28 cellular contexts compared by ENCODE assay signal in genomic region chr2:143071185-143071876, GRCh38. TPM values are rescaled to one million over a fixed set of nuclear protein-coding genes. Genes with fewer than 3 reads are reported as not detected.
DNase-seq lines count a peak whose midpoint lies in the region; ATAC-seq and TF ChIP-seq lines count a peak whose summit lies in the region.
"Had no signal": no experiment of that assay in that cellular context is flagged by ENCODE, and none has a peak within 500 bp of the region (broad histone marks: within the 10 kb centered on the region; RNA-seq: fewer than 3 reads in every experiment).

No MANE protein-coding gene starts in this region.

- TF ChIP-seq CTCF in PC-3 (conservative IDR thresholded peaks at IDR 0.05; ENCODE audit: low read depth, low read length): no peak
- no peak for TF ChIP-seq CTCF in epithelial cell of esophagus (IDR thresholded peaks at IDR 0.05; ENCODE audit: insufficient read depth, low read depth, low read length, missing control alignments)
- no peak for TF ChIP-seq CTCF in neutrophil (IDR thresholded peaks at IDR 0.05)
- no peak for TF ChIP-seq CTCF in suprapubic skin (IDR thresholded peaks at IDR 0.05)

- in situ Hi-C loops in Caki2 (cut with HindIII; ENCODE audit: low pct_unique_long_range_greater_than_20kb, low sequenced_read_pairs): no loop called here

- no peak overlapping the region for H3K4me3 ChIP-seq in PC-3 (ENCODE audit: low read length)
- H3K4me3 ChIP-seq in epithelial cell of esophagus (ENCODE audit: low read length): no peak overlapping the region
- peak overlapping the region; percentile 33 to 71 for H3K4me3 ChIP-seq in neutrophil (ENCODE audit: low read depth in 1 of 2, low read length in 1 of 2)
- no peak overlapping the region for H3K4me3 ChIP-seq in suprapubic skin
- H3K4me3 ChIP-seq in SJCRH30: no peak overlapping the region
- H3K4me3 ChIP-seq: A549, cardiac muscle cell, esophagus squamous epithelium, heart right ventricle, lung had no signal

- H3K79me2 ChIP-seq in PC-3 (ENCODE audit: low read length): no peaks in the 10 kb centered on the region

- intact Hi-C loops in PC-3 (cut with micrococcal nuclease): no loop called here

- no peaks in the 10 kb centered on the region for H3K27me3 ChIP-seq in PC-3 (ENCODE audit: low read length)
- no peaks in the 10 kb centered on the region for H3K27me3 ChIP-seq in neutrophil
- no peaks in the 10 kb centered on the region for H3K27me3 ChIP-seq in suprapubic skin
- H3K27me3 ChIP-seq in SJCRH30: no peaks in the 10 kb centered on the region
- H3K27me3 ChIP-seq: cardiac muscle cell, esophagus squamous epithelium, heart right ventricle had no signal

- no peaks in the 10 kb centered on the region for H3K4me1 ChIP-seq in PC-3 (ENCODE audit: insufficient read depth, low read length)
- peaks cover 73 to 74% of the 10 kb centered on the region in 2 experiments for H3K4me1 ChIP-seq in neutrophil (ENCODE audit: control insufficient read depth in 1 of 2, insufficient read depth in 1 of 2, low read depth in 1 of 2, low read length in 1 of 2)
- no peaks in the 10 kb centered on the region for H3K4me1 ChIP-seq in suprapubic skin
- no peaks in the 10 kb centered on the region for H3K4me1 ChIP-seq in SJCRH30
- H3K4me1 ChIP-seq: A549, esophagus squamous epithelium had no signal

- CTCF ChIA-PET in PC-3 (lab: Charles Lee): no interaction called here

- TF ChIP-seq POLR2A in suprapubic skin (IDR thresholded peaks at IDR 0.05): no peak

- no peaks in the 10 kb centered on the region for H3K36me3 ChIP-seq in PC-3 (ENCODE audit: low read depth, low read length)
- no peaks in the 10 kb centered on the region for H3K36me3 ChIP-seq in neutrophil
- no peaks in the 10 kb centered on the region for H3K36me3 ChIP-seq in suprapubic skin
- no peaks in the 10 kb centered on the region for H3K36me3 ChIP-seq in SJCRH30
- H3K36me3 ChIP-seq: cardiac muscle cell, esophagus squamous epithelium, heart right ventricle, WERI-Rb-1 had no signal

- H2AFZ ChIP-seq in PC-3 (ENCODE audit: low read length): no peak overlapping the region

- H4K20me1 ChIP-seq in PC-3 (ENCODE audit: low read length): no peaks in the 10 kb centered on the region

- H3F3A ChIP-seq in PC-3 (ENCODE audit: low read length, unreplicated experiment): no peaks in the 10 kb centered on the region

- BruUV-seq in PC-3 (replicated peaks; lab: Mats Ljungman, UMichigan): no TSS peak

- 86% methylated on average over 4 of the region's 4 CpGs for WGBS in suprapubic skin

- POLR2A ChIA-PET in PC-3 (lab: Charles Lee; ENCODE audit: unreplicated experiment): no interaction called here

- H3K9ac ChIP-seq in PC-3 (ENCODE audit: low read length): no peak overlapping the region

- DNase-seq in Caki2 (ENCODE audit: low read depth): peak; percentile 86
- peak; percentile 53 for DNase-seq in PC-3
- peak; percentile 94 for DNase-seq in epithelial cell of esophagus (ENCODE audit: low read depth)
- DNase-seq in suprapubic skin (ENCODE audit: low spot score in 2 of 2): no peak
- DNase-seq in NCI-H82 (lab: John Stamatoyannopoulos, UW): no peak
- no peak for DNase-seq in SJCRH30
- DNase-seq: activated CD4-positive, alpha-beta T cell treated with anti-CD3 and anti-CD28 coated beads for 48 hours; activated CD8-positive, alpha-beta memory T cell treated with anti-CD3 and anti-CD28 coated beads for 24 hours; activated T-cell treated with anti-CD3 and anti-CD28 coated beads for 4 hours; CD4-positive, alpha-beta T cell; cortex of kidney; effector memory CD8-positive, alpha-beta T cell; esophagus squamous epithelium; foreskin melanocyte; heart right ventricle; NCI-H1436 treated with DMSO at 0.1 percent for 48 hours; NCI-H226; NCI-H526 treated with DMSO at 0.1 percent for 48 hours; stimulated activated naive CD4-positive, alpha-beta T cell; T-helper 9 cell; WERI-Rb-1 had no signal

- ATAC-seq in PC-3 (peak; percentile 59), HG02981 (IDR thresholded peaks at IDR 0.05; ENCODE audit: unreplicated experiment) (no peak)
- ATAC-seq: effector memory CD8-positive, alpha-beta T cell; heart right ventricle; Panc1 had no signal

- H3K9me2 ChIP-seq in PC-3 (replicated peaks; ENCODE audit: low read length): no peaks in the 10 kb centered on the region

- H3K27ac ChIP-seq in PC-3 (ENCODE audit: low read length) (no peak overlapping the region), neutrophil (peak overlapping the region; percentile 97), suprapubic skin (no peak overlapping the region), SJCRH30 (no peak overlapping the region)
- H3K27ac ChIP-seq: A549, cardiac muscle cell, esophagus squamous epithelium, WERI-Rb-1 had no signal

- TF ChIP-seq EP300 in suprapubic skin (IDR thresholded peaks at IDR 0.05): no peak

- no peak overlapping the region for H3K4me2 ChIP-seq in PC-3 (ENCODE audit: low read length)
- H3K4me2 ChIP-seq: A549 had no signal

- H3K9me3 ChIP-seq in PC-3 (ENCODE audit: low read length) (no peaks in the 10 kb centered on the region), neutrophil (no peaks in the 10 kb centered on the region), suprapubic skin (peaks cover 13% of the 10 kb centered on the region), SJCRH30 (replicated peaks) (no peaks in the 10 kb centered on the region)
- H3K9me3 ChIP-seq: esophagus squamous epithelium had no signal

RNA-seq across cellular contexts. Expression of gene ARHGAP15, which starts 57.9 kb away (rescaled TPM):
- total RNA-seq in Caki2 (2014; rRNA removed; shearing (Covaris generic); ENCODE audit: low replicate concordance): not detected in 2 replicates
- not detected in 2 replicates for total RNA-seq in PC-3 (2014; rRNA removed)
- 1 to 10 TPM; 1.2 to 6.0 (median 3.4) TPM for total RNA-seq in suprapubic skin
- total RNA-seq in SJCRH30 (2014; rRNA removed; shearing (Covaris generic)): 0.25 and 0.26 TPM in 2 replicates
- total RNA-seq: cardiac muscle cell, pulmonary artery endothelial cell had no signal

Comparison
In these comparisons a context has a peak if more than half of its experiments do, and no peak if none do; other contexts are left out.
1. DNase-seq: peak in Caki2 (single experiment), PC-3 (single experiment) and epithelial cell of esophagus (single experiment); none in suprapubic skin (0 of 2), NCI-H82 (single experiment) and SJCRH30 (0 of 2).
2. H3K4me3 ChIP-seq: peak in neutrophil (2 of 2); none in PC-3 (single experiment), epithelial cell of esophagus (single experiment), suprapubic skin (single experiment) and SJCRH30 (single experiment).